8 cellular contexts compared by ENCODE assay signal in genomic region chr15:64355559-64356442, GRCh38. TPM values are rescaled to one million over a fixed set of nuclear protein-coding genes. Genes with fewer than 3 reads are reported as not detected.
DNase-seq lines count a peak whose midpoint lies in the region; ATAC-seq and TF ChIP-seq lines count a peak whose summit lies in the region.

TSS of gene CSNK1G1 (minus strand) at chr15:64356173. CDS start at chr15:64300499, 55,674 bp downstream.

- peak; percentile 97 for ATAC-seq in HG03460 (IDR thresholded peaks at IDR 0.05; ENCODE audit: unreplicated experiment)

- intact Hi-C loops in colonic mucosa (cut with DNase I): loop anchor here (5.0 kb wide), 1 partner anchor 144 kb away; no protein-coding TSS in a partner anchor

- no peaks in the 10 kb centered on the region for H3K27me3 ChIP-seq in colonic mucosa

- no peak for TF ChIP-seq CTCF in colonic mucosa (IDR thresholded peaks at IDR 0.05)

- no peaks in the 10 kb centered on the region for H3K4me1 ChIP-seq in colonic mucosa

- peak within 1 kb of the TSS; percentile 73 to 85 for H3K9ac ChIP-seq in colonic mucosa (ENCODE audit: low read depth in 2 of 2, low read length in 2 of 2)

- H3K27ac ChIP-seq in colonic mucosa: peak within 1 kb of the TSS; percentile 62

- no peaks in the 10 kb centered on the region for H3K9me3 ChIP-seq in colonic mucosa

- H3K4me3 ChIP-seq in colonic mucosa: peak within 1 kb of the TSS; percentile 88

- H3K36me3 ChIP-seq in colonic mucosa: no peaks in the 10 kb centered on the region

- DNase-seq in AG20443 (ENCODE audit: low spot score) (peak; percentile 96), GM19240 (ENCODE audit: insufficient read length, low spot score) (peak; percentile 50), NCI-H526 (lab: John Stamatoyannopoulos, UW) (peak; percentile 94 to 97), colonic mucosa (peak; percentile 94), kidney tubule cell (ENCODE audit: low spot score) (peak; percentile 98)
- peak; percentile 94 for DNase-seq in activated CD4-positive, alpha-beta T cell treated with anti-CD3 and anti-CD28 coated beads for 48 hours
- peak; percentile 80 to 90 (median 84) for DNase-seq in stimulated activated CD4-positive, alpha-beta T cell treated with anti-CD3 and anti-CD28 coated beads, Interleukin-1b, Interleukin-23, amount 100 ng/mL, for 24 hours (ENCODE audit: low read depth in 4 of 4, low spot score in 1 of 4)

RNA-seq across cellular contexts. Expression of gene CSNK1G1, which starts in this region (rescaled TPM):
- 10 to 100 TPM; 17.0 to 18.5 TPM for total RNA-seq in colonic mucosa

Comparison
In these comparisons a context has a peak if more than half of its experiments do, and no peak if none do; other contexts are left out.
1. Peak in every context shown above with its lines: DNase-seq, ATAC-seq, H3K4me3 ChIP-seq and H3K27ac ChIP-seq.